ENCODE assay signal across 20 cellular contexts in genomic region chr17:72538921-72539352, GRCh38.
DNase-seq lines count a peak whose midpoint lies in the region; ATAC-seq and TF ChIP-seq lines count a peak whose summit lies in the region.
"Had no signal": no experiment of that assay in that cellular context is flagged by ENCODE, and none has a peak within 500 bp of the region (broad histone marks: within the 10 kb centered on the region; RNA-seq: fewer than 3 reads in every experiment).

No MANE protein-coding gene starts in this region.

- H3K4me3 Mint-ChIP-seq in Caco-2 (ENCODE audit: unreplicated experiment) (no peak overlapping the region), T-helper 17 cell (no peak overlapping the region)
- H3K4me3 Mint-ChIP-seq: CD8-positive, alpha-beta memory T cell; naive thymus-derived CD8-positive, alpha-beta T cell had no signal

- peaks cover 14% of the 10 kb centered on the region for H3K4me1 Mint-ChIP-seq in Caco-2 (ENCODE audit: low read depth, unreplicated experiment)
- peaks cover 3% of the 10 kb centered on the region for H3K4me1 Mint-ChIP-seq in T-helper 17 cell

- H3K4me1 ChIP-seq in Caco-2: peaks cover 5% of the 10 kb centered on the region; the same call in 1 of the 2 replicates
- H3K4me1 ChIP-seq in uterus: no peaks in the 10 kb centered on the region
- peaks cover 0 to 13% (median 0%) of the 10 kb centered on the region in 3 donors for H3K4me1 ChIP-seq in gastroesophageal sphincter

- peaks cover 23% of the 10 kb centered on the region for H3K9me3 Mint-ChIP-seq in Caco-2 (ENCODE audit: unreplicated experiment)
- H3K9me3 Mint-ChIP-seq: CD8-positive, alpha-beta memory T cell had no signal

- H3K27ac ChIP-seq in uterus (no peak overlapping the region), gastroesophageal sphincter (no peak overlapping the region)
- H3K27ac ChIP-seq: esophagus squamous epithelium had no signal

- no peak overlapping the region for H3K4me3 ChIP-seq in Caco-2 (ENCODE audit: low read depth, low read length)
- no peak overlapping the region for H3K4me3 ChIP-seq in uterus
- H3K4me3 ChIP-seq in gastroesophageal sphincter: no peak overlapping the region
- H3K4me3 ChIP-seq: esophagus squamous epithelium had no signal

- H3K36me3 ChIP-seq in Caco-2 (ENCODE audit: control insufficient read depth, insufficient read depth, low read length) (no peaks in the 10 kb centered on the region; the same call in 1 of the 2 replicates), uterus (no peaks in the 10 kb centered on the region), gastroesophageal sphincter (no peaks in the 10 kb centered on the region)
- H3K36me3 ChIP-seq: esophagus squamous epithelium had no signal

- peaks cover 12% of the 10 kb centered on the region for H3K36me3 Mint-ChIP-seq in Caco-2 (ENCODE audit: insufficient read depth, unreplicated experiment)
- H3K36me3 Mint-ChIP-seq in T-helper 17 cell (ENCODE audit: low read depth): peaks cover 6% of the 10 kb centered on the region
- H3K36me3 Mint-ChIP-seq: CD8-positive, alpha-beta memory T cell had no signal

- ATAC-seq in T-helper 17 cell (no peak), gastroesophageal sphincter (no peak)
- ATAC-seq: naive thymus-derived CD8-positive, alpha-beta T cell had no signal

- WGBS in gastroesophageal sphincter (ENCODE audit: low coverage in 1 of 2), 2 donors: 50% methylated on average over 1 of the region's 13 CpGs; no CpG with 5 or more reads in 1 of the 2 donors

- H3K27me3 Mint-ChIP-seq in Caco-2 (ENCODE audit: insufficient read depth, unreplicated experiment) (no peaks in the 10 kb centered on the region), T-helper 17 cell (peaks cover 47% of the 10 kb centered on the region)

- peak overlapping the region; percentile 76 for H3K27ac Mint-ChIP-seq in Caco-2 (ENCODE audit: unreplicated experiment)
- H3K27ac Mint-ChIP-seq in T-helper 17 cell: peak overlapping the region; percentile 51
- H3K27ac Mint-ChIP-seq: CD8-positive, alpha-beta memory T cell; naive thymus-derived CD8-positive, alpha-beta T cell had no signal

- H3K9me3 ChIP-seq in Caco-2: peaks cover 3% of the 10 kb centered on the region; the same call in 1 of the 2 replicates
- H3K9me3 ChIP-seq in T-helper 17 cell (ENCODE audit: control insufficient read depth, low read length, poor library complexity, severe bottlenecking): no peaks in the 10 kb centered on the region
- no peaks in the 10 kb centered on the region for H3K9me3 ChIP-seq in uterus
- H3K9me3 ChIP-seq in gastroesophageal sphincter: peaks cover 0 to 7% (median 0%) of the 10 kb centered on the region in 3 donors
- H3K9me3 ChIP-seq: esophagus squamous epithelium had no signal

- TF ChIP-seq POLR2A in uterus (IDR thresholded peaks at IDR 0.05) (no peak), gastroesophageal sphincter (IDR thresholded peaks at IDR 0.05) (no peak)

- no peak for TF ChIP-seq EP300 in gastroesophageal sphincter (IDR thresholded peaks at IDR 0.05)

- no peaks in the 10 kb centered on the region for H3K27me3 ChIP-seq in Caco-2 (replicated peaks; ENCODE audit: control insufficient read depth, insufficient read depth, low read length)
- H3K27me3 ChIP-seq in uterus: peaks cover 0 to 3% of the 10 kb centered on the region in 2 donors
- H3K27me3 ChIP-seq in gastroesophageal sphincter: peaks cover 22% of the 10 kb centered on the region

- no TSS peak for BruUV-seq in Caco-2 (replicated peaks; lab: Mats Ljungman, UMichigan)

- CTCF ChIA-PET in Caco-2 (lab: Charles Lee): interaction anchor here (0.6 to 1.3 kb wide), 5 partner anchors 18 to 446 kb away, joined by 3 read pairs; no protein-coding TSS in a partner anchor

- TF ChIP-seq CTCF in Caco-2 (IDR thresholded peaks at IDR 0.05; ENCODE audit: insufficient read depth in 1 of 2, low read depth in 1 of 2, low read length in 1 of 2, severe bottlenecking in 1 of 2, unreplicated experiment in 1 of 2) (no peak), uterus (IDR thresholded peaks at IDR 0.05) (no peak), gastroesophageal sphincter (IDR thresholded peaks at IDR 0.05) (no peak)

- POLR2A ChIA-PET in Caco-2 (lab: Charles Lee): no interaction called here

- no peak for DNase-seq in Caco-2
- no peak for DNase-seq in T-helper 17 cell
- DNase-seq in hypothalamus (lab: John Stamatoyannopoulos, UW): peak in 26 of 51 donors; percentile 13 to 70 (median 45)
- peak in 6 of 10 donors; percentile 29 to 90 (median 50) for DNase-seq in posterior cingulate gyrus
- DNase-seq in uterus: no peak
- no peak for DNase-seq in activated naive CD4-positive, alpha-beta T cell (lab: John Stamatoyannopoulos, UW)
- DNase-seq in DMS53 (lab: John Stamatoyannopoulos, UW): no peak
- DNase-seq: aorta; CD8-positive, alpha-beta memory T cell; dermis blood vessel endothelial cell; EL; esophagus squamous epithelium; HCEC 1CT; MM.1S; naive thymus-derived CD8-positive, alpha-beta T cell; NCI-H2029 treated with DMSO at 0.1 percent for 48 hours; NCI-H774; stimulated activated CD4-positive, alpha-beta T cell treated with anti-CD3 and anti-CD28 coated beads, Interleukin-2, amount 100 ng/mL, for 48 hours; SW 1271 had no signal

- intact Hi-C loops in Caco-2 (cut with micrococcal nuclease; ENCODE audit: unreplicated experiment): loop anchor here (2.0 kb wide), 1 partner anchor 418 kb away; the partner anchor contains the start of gene SOX9
- intact Hi-C loops in posterior cingulate gyrus (cut with DNase I): loop anchor here (10.0 kb wide), 1 partner anchor 1284 kb away; no protein-coding TSS in a partner anchor
- intact Hi-C loops in uterus (cut with DNase I; ENCODE audit: low total_unique reads): no loop called here

Comparison
In these comparisons a context has a peak if more than half of its experiments do, and no peak if none do; other contexts are left out.
1. DNase-seq: peak in hypothalamus (26 of 51) and posterior cingulate gyrus (6 of 10); none in Caco-2 (0 of 2), T-helper 17 cell (0 of 3), uterus (0 of 2), activated naive CD4-positive, alpha-beta T cell (0 of 4) and DMS53 (single experiment).